8 cellular contexts compared by ENCODE assay signal in the genomic region with DNA sequence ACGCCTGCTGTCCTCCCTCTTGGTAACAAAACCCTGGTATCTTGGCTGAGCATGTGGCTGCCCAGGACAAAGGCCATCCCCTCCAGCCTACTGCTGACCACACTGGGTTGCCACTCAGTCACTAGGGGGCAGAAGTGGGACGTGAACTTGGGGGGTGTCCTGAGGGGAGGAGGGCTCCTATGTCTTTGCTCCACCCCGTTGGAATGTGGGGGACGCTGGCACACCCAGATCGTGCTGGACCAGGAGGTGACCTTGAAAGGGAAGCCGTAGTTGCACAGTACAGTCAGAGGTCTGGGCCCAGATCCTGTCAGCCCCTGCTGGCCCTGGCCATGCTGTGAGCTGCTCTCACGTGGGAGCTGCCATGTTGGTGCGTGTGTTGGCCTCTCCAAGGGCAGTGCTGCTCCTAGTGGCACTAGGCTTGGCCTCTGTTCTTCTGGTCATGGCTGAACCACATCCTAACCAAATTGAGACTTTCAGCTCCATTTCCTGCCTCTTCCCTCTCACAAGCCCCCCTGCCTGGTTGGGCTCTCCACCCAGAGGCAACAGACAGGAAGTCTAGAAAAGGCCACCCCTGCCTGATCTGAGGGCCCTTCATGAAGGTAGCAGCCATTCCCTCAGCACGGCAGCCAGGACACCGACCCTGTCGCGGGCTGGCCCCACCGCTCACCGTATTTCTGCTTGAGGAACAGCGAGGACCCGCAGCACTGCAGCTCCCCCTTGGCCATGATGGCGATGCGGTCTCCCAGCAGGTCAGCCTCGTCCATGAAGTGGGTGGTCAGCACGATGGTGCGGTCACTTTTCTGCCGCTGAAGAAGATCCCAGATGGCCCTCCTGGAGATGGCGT. TPM values are rescaled to one million over a fixed set of nuclear protein-coding genes. Genes with fewer than 3 reads are reported as not detected.
DNase-seq lines count a peak whose midpoint lies in the region; ATAC-seq lines count a peak whose summit lies in the region.

No MANE protein-coding gene starts in this region.

- DNase-seq in CMK (ENCODE audit: low read depth) (peak; percentile 68), H7 (peak; percentile 89), immature natural killer cell (peak; percentile 18 to 20 (median 19)), mesenchymal stem cell (no peak)
- DNase-seq in activated T-cell treated with anti-CD3 and anti-CD28 coated beads, Interleukin-2, amount 50 U/mL, for 72 hours = peak; percentile 27 to 36

- H2AK5ac ChIP-seq in mesenchymal stem cell (ENCODE audit: low read length, severe bottlenecking) = no peak overlapping the region

- no peak overlapping the region for H2AFZ ChIP-seq in mesenchymal stem cell (ENCODE audit: low read depth, low read length)

- H3K4me1 Mint-ChIP-seq in activated T-cell treated with anti-CD3 and anti-CD28 coated beads, Interleukin-2, amount 50 U/mL, for 72 hours (ENCODE audit: low read depth) = no peaks in the 10 kb centered on the region
- peaks cover 0 to 12% of the 10 kb centered on the region in 2 donors for H3K4me1 Mint-ChIP-seq in immature natural killer cell

- no peak overlapping the region for H2BK120ac ChIP-seq in mesenchymal stem cell (ENCODE audit: low read depth, low read length)

- no peak overlapping the region for H3K18ac ChIP-seq in mesenchymal stem cell (ENCODE audit: low read depth in 1 of 2, low read length in 2 of 2)

- H3K4me1 ChIP-seq in mesenchymal stem cell (ENCODE audit: control insufficient read depth, insufficient read depth, low read depth, low read length) = peaks cover 6% of the 10 kb centered on the region

- no peak overlapping the region for H3K9ac ChIP-seq in mesenchymal stem cell (ENCODE audit: low read length)

- H3K4me3 Mint-ChIP-seq in activated T-cell treated with anti-CD3 and anti-CD28 coated beads, Interleukin-2, amount 50 U/mL, for 72 hours = no peak overlapping the region
- peak overlapping the region in 1 of 5 donors; percentile 20 for H3K4me3 Mint-ChIP-seq in immature natural killer cell

- 88% methylated on average over 23 of the region's 23 CpGs for WGBS in mesenchymal stem cell

- H3K36me3 Mint-ChIP-seq in activated T-cell treated with anti-CD3 and anti-CD28 coated beads, Interleukin-2, amount 50 U/mL, for 72 hours (ENCODE audit: insufficient read depth in 2 of 2) = no peaks in the 10 kb centered on the region
- H3K36me3 Mint-ChIP-seq in immature natural killer cell = no peaks in the 10 kb centered on the region

- no peaks in the 10 kb centered on the region for H3K27me3 Mint-ChIP-seq in activated T-cell treated with anti-CD3 and anti-CD28 coated beads, Interleukin-2, amount 50 U/mL, for 72 hours (ENCODE audit: low read depth)
- peaks cover 0 to 2% (median 0%) of the 10 kb centered on the region in 3 donors for H3K27me3 Mint-ChIP-seq in immature natural killer cell (ENCODE audit: low read depth in 3 of 3)

- no peaks in the 10 kb centered on the region for H3K27me3 ChIP-seq in H7 (ENCODE audit: control insufficient read depth, insufficient read depth, low read length)
- H3K27me3 ChIP-seq in mesenchymal stem cell (ENCODE audit: control insufficient read depth in 1 of 2, insufficient read depth in 1 of 2, low read length in 2 of 2) = peaks cover 10 to 15% of the 10 kb centered on the region in 2 experiments

- H3K27ac Mint-ChIP-seq in activated T-cell treated with anti-CD3 and anti-CD28 coated beads, Interleukin-2, amount 50 U/mL, for 72 hours = no peak overlapping the region
- peak overlapping the region in 2 of 6 donors; percentile 45 to 79 for H3K27ac Mint-ChIP-seq in immature natural killer cell

- H3K36me3 ChIP-seq in H7 (replicated peaks; ENCODE audit: control insufficient read depth, insufficient read depth, low read length) (no peaks in the 10 kb centered on the region), mesenchymal stem cell (ENCODE audit: control insufficient read depth in 1 of 2, insufficient read depth in 2 of 2, low read depth in 1 of 2, low read length in 2 of 2) (peaks cover 0 to 4% of the 10 kb centered on the region in 2 experiments)

- H2BK5ac ChIP-seq in mesenchymal stem cell (ENCODE audit: low read depth, low read length, poor library complexity, severe bottlenecking) = no peak overlapping the region

- no peak overlapping the region for H3K14ac ChIP-seq in mesenchymal stem cell (ENCODE audit: low read length in 2 of 2)

- no peak overlapping the region for H4K91ac ChIP-seq in mesenchymal stem cell (ENCODE audit: low read length)

- peak; percentile 43 to 47 for ATAC-seq in activated T-cell treated with anti-CD3 and anti-CD28 coated beads, Interleukin-2, amount 50 U/mL, for 72 hours (replicated peaks in 1 of 2)
- no peak for ATAC-seq in GM19455 (IDR thresholded peaks at IDR 0.05; ENCODE audit: unreplicated experiment)
- ATAC-seq in GM21390 (IDR thresholded peaks at IDR 0.05; ENCODE audit: unreplicated experiment) = no peak
- ATAC-seq in GM18519 (IDR thresholded peaks at IDR 0.05; ENCODE audit: low FRiP score, unreplicated experiment) = no peak

- no peak overlapping the region for H2BK12ac ChIP-seq in mesenchymal stem cell (ENCODE audit: low read length in 2 of 2)

- H3K4ac ChIP-seq in mesenchymal stem cell (ENCODE audit: low read depth in 1 of 2, low read length in 2 of 2) = no peak overlapping the region

- no peak overlapping the region for H3K27ac ChIP-seq in mesenchymal stem cell (ENCODE audit: low read length, poor library complexity, severe bottlenecking)

- H2BK15ac ChIP-seq in mesenchymal stem cell (ENCODE audit: low read depth, poor library complexity, severe bottlenecking) = no peak overlapping the region

- no peaks in the 10 kb centered on the region for H3K79me1 ChIP-seq in mesenchymal stem cell (replicated peaks; ENCODE audit: low read length, poor library complexity, severe bottlenecking)

- no peaks in the 10 kb centered on the region for H3K9me3 ChIP-seq in mesenchymal stem cell (ENCODE audit: control insufficient read depth, low read length)

- no peak overlapping the region for H3K23ac ChIP-seq in mesenchymal stem cell (ENCODE audit: low read length in 2 of 2)

- H3K4me3 ChIP-seq in H7 (ENCODE audit: insufficient read depth, low read depth, low read length) = no peak overlapping the region
- H3K4me3 ChIP-seq in mesenchymal stem cell (ENCODE audit: insufficient read depth in 1 of 2, low read depth in 1 of 2, low read length in 2 of 2) = no peak overlapping the region

- H4K8ac ChIP-seq in mesenchymal stem cell (ENCODE audit: low read length) = no peak overlapping the region

- no peak overlapping the region for H3K4me2 ChIP-seq in mesenchymal stem cell (ENCODE audit: low read length, poor library complexity, severe bottlenecking)

- no peaks in the 10 kb centered on the region for H3K9me3 Mint-ChIP-seq in activated T-cell treated with anti-CD3 and anti-CD28 coated beads, Interleukin-2, amount 50 U/mL, for 72 hours
- no peaks in the 10 kb centered on the region for H3K9me3 Mint-ChIP-seq in immature natural killer cell

RNA-seq across cellular contexts. Expression of gene RNPS1, which starts 29.0 kb away (rescaled TPM):
- total RNA-seq in H7 (2014; rRNA removed; shearing (Covaris generic)) = 282 and 306 TPM in 2 replicates
- 100 to 1,000 TPM; 336 to 361 TPM for total RNA-seq in activated T-cell treated with anti-CD3 and anti-CD28 coated beads, Interleukin-2, amount 50 U/mL, for 72 hours
- polyA plus RNA-seq in immature natural killer cell = 100 to 1,000 TPM; 179 to 332 (median 189) TPM
- polyA plus RNA-seq in mesenchymal stem cell (2013, experiment 1 of 2) = 126 TPM
- polyA plus RNA-seq in mesenchymal stem cell (2013, experiment 2 of 2) = 118 TPM

RNA-seq across cellular contexts. Expression of gene ABCA3, which starts 43.6 kb away (rescaled TPM):
- total RNA-seq in H7 (2014; rRNA removed; shearing (Covaris generic)) = 6.2 and 6.6 TPM in 2 replicates
- total RNA-seq in activated T-cell treated with anti-CD3 and anti-CD28 coated beads, Interleukin-2, amount 50 U/mL, for 72 hours = 10 to 100 TPM; 13.7 to 14.6 TPM
- 1 to 10 TPM; 2.4 to 7.6 (median 4.8) TPM for polyA plus RNA-seq in immature natural killer cell
- 0.57 TPM for polyA plus RNA-seq in mesenchymal stem cell (2013, experiment 1 of 2)
- polyA plus RNA-seq in mesenchymal stem cell (2013, experiment 2 of 2) = 0.59 TPM

RNA-seq across cellular contexts. Expression of gene ECI1, which starts 45.5 kb away (rescaled TPM):
- total RNA-seq in H7 (2014; rRNA removed; shearing (Covaris generic)) = 115 and 122 TPM in 2 replicates
- total RNA-seq in activated T-cell treated with anti-CD3 and anti-CD28 coated beads, Interleukin-2, amount 50 U/mL, for 72 hours = 100 to 1,000 TPM; 101 to 102 TPM
- 10 to 100 TPM; 40.4 to 67.8 (median 42.2) TPM for polyA plus RNA-seq in immature natural killer cell
- polyA plus RNA-seq in mesenchymal stem cell (2013, experiment 1 of 2) = 31.9 TPM
- polyA plus RNA-seq in mesenchymal stem cell (2013, experiment 2 of 2) = 32.9 TPM

Comparison
In these comparisons a context has a peak if more than half of its experiments do, and no peak if none do; other contexts are left out.
1. ATAC-seq: peak in activated T-cell treated with anti-CD3 and anti-CD28 coated beads, Interleukin-2, amount 50 U/mL, for 72 hours (2 of 2); none in GM19455 (single experiment), GM21390 (single experiment) and GM18519 (single experiment).